8 cellular contexts compared by ENCODE assay signal in the genomic region with DNA sequence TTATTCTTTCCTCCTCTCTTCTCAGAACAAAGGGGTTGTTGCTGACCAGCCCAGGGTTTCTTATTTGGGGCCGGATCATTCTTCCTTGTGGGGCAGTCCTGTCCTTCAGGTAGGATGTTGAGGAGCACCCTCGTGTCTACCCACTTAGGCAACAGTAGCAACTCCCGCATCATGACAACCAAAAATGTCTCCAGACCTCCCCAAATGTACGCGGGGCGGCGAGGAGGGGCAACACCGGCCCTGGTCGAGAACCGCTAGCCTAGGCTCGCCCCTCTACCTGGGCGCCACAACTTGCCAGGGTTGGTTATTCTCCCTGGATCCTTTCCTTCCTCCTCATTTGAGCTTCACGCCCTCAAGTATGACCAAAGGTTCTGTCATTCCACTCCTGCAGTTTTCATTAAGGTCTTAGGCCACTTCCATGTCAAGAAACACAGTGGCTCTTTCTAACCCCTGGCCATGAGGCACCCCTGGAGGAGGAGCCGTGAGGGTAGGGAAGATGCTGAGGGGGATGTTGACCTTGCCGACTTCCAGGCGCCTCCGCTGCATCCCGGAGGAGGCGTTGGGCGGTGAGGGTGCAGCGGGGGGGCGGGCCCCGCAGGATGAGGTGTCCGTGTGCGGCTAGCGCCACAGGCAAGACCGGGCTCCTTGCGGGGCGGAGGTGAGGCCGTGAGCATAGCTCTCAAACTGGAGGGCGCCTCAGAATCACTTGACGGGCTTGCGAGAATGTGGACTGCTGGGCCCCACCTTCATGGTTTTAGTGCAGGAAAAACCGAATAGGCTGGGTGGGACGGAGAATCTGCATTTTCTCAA. TPM values are rescaled to one million over a fixed set of nuclear protein-coding genes. Genes with fewer than 3 reads are reported as not detected.
A peak's percentile ranks its signal among the peaks of the same experiment; 100 is the strongest.
DNase-seq lines count a peak whose midpoint lies in the region; ATAC-seq and TF ChIP-seq lines count a peak whose summit lies in the region.

No MANE protein-coding gene starts in this region.

- peak overlapping the region; percentile 57 for H3K9ac ChIP-seq in NT2/D1 (ENCODE audit: insufficient read length, low read depth)

- H3K4me1 ChIP-seq in NT2/D1 (ENCODE audit: insufficient read depth, insufficient read length) (no peaks in the 10 kb centered on the region), stomach (peaks cover 9 to 23% (median 21%) of the 10 kb centered on the region in 4 donors)

- no peak for TF ChIP-seq POLR2A in stomach (IDR thresholded peaks at IDR 0.05)

- CTCF ChIA-PET in GM10248 (lab: Yijun Ruan, JAX), result interaction anchor here (0.6 to 4.8 kb wide), 26 partner anchors 8 to 308 kb away, joined by 3 to 38 read pairs (median 4); partner anchors contain the start of gene AKAP10

- POLR2A ChIA-PET in GM10248 (lab: Yijun Ruan, JAX), result no interaction called here

- H3K4me3 ChIP-seq in NT2/D1 (ENCODE audit: insufficient read length, low read depth), result peak overlapping the region; percentile 59
- peak overlapping the region; percentile 63 to 81 (median 70) for H3K4me3 ChIP-seq in stomach

- peak; percentile 11 for ATAC-seq in GM21825 (IDR thresholded peaks at IDR 0.05; ENCODE audit: unreplicated experiment)
- ATAC-seq in left lobe of liver, result peak; percentile 39

- WGBS in stomach, 5 donors, result 22 to 33% (median 26%) methylated on average over 31 to 35 of the region's 35 CpGs

- no peaks in the 10 kb centered on the region for H3K36me3 ChIP-seq in NT2/D1 (ENCODE audit: insufficient read depth, insufficient read length, low read length)
- no peaks in the 10 kb centered on the region for H3K36me3 ChIP-seq in stomach

- DNase-seq in GM10248 (ENCODE audit: extremely low spot score) (peak; percentile 38), NT2/D1 (ENCODE audit: low read depth, low spot score) (no peak), caudate nucleus (lab: John Stamatoyannopoulos, UW) (peak in 12 of 61 donors; percentile 12 to 68 (median 34)), left lobe of liver (ENCODE audit: low spot score) (no peak), stomach (no peak), SKM-1 treated with dmso at 0.1 percent for 144 hours (lab: John Stamatoyannopoulos, UW; ENCODE audit: unreplicated experiment) (no peak), NCI-H2171 (lab: John Stamatoyannopoulos, UW) (no peak)

- peak overlapping the region; percentile 44 for H3K27ac ChIP-seq in caudate nucleus (ENCODE audit: low read depth, low read length)
- H3K27ac ChIP-seq in stomach, result peak overlapping the region in 3 of 5 donors; percentile 68 to 80 (median 69)

- intact Hi-C loops in stomach (cut with DNase I; ENCODE audit: low total_unique reads), result no loop called here

- TF ChIP-seq EP300 in stomach (IDR thresholded peaks at IDR 0.05), result no peak

- H3K27me3 ChIP-seq in NT2/D1 (ENCODE audit: insufficient read depth, insufficient read length) (peaks cover 44% of the 10 kb centered on the region), stomach (peaks cover 0 to 61% (median 16%) of the 10 kb centered on the region in 3 donors)

- TF ChIP-seq CTCF in GM10248 (IDR thresholded peaks at IDR 0.05; ENCODE audit: control extremely low read depth, extremely low read depth, low read depth, missing control alignments) (no peak), stomach (IDR thresholded peaks at IDR 0.05) (no peak)

- H3K9me3 ChIP-seq in NT2/D1 (ENCODE audit: insufficient read depth, low read length) (no peaks in the 10 kb centered on the region), stomach (no peaks in the 10 kb centered on the region)

RNA-seq across cellular contexts. Expression of gene SPECC1, which starts 0.7 kb away (rescaled TPM):
- total RNA-seq in left lobe of liver (1.9 TPM), stomach (100 to 1,000 TPM in 1 of 5 donors, 10 to 100 TPM in 4; 29.2 to 161 (median 48.7) TPM)
- polyA plus RNA-seq in stomach, result 10 to 100 TPM; 12.8 to 32.9 (median 25.4) TPM

RNA-seq across cellular contexts. Expression of gene AKAP10, which starts 30.8 kb away (rescaled TPM):
- total RNA-seq in left lobe of liver, result 8.6 TPM
- 10 to 100 TPM; 24.6 to 54.5 (median 35.2) TPM for total RNA-seq in stomach
- 1 to 10 TPM; 5.1 to 9.5 (median 8.9) TPM for polyA plus RNA-seq in stomach

Comparison
In these comparisons a context has a peak if more than half of its experiments do, and no peak if none do; other contexts are left out.
1. RNA of gene SPECC1, which starts 0.7 kb away (total RNA-seq): 29.2 to 161 TPM in stomach; 1.9 TPM in left lobe of liver (single experiment); every median in the first group is over 10 times any median in the second.